In genomic region chr11:64865286-64866172, GRCh38 we compare ENCODE assay signal across 8 cellular contexts. TPM values are rescaled to one million over a fixed set of nuclear protein-coding genes. Genes with fewer than 3 reads are reported as not detected.
A peak's percentile ranks its signal among the peaks of the same experiment; 100 is the strongest.
DNase-seq lines count a peak whose midpoint lies in the region; ATAC-seq and TF ChIP-seq lines count a peak whose summit lies in the region.

No MANE protein-coding gene starts in this region.

- H3K4me2 ChIP-seq in SK-N-SH, result no peak overlapping the region

- peaks cover 5% of the 10 kb centered on the region for H3K9me3 Mint-ChIP-seq in activated CD4-positive, alpha-beta T cell treated with anti-CD3 and anti-CD28 coated beads for 36 hours (ENCODE audit: low read depth)
- no peaks in the 10 kb centered on the region for H3K9me3 Mint-ChIP-seq in central memory CD8-positive, alpha-beta T cell
- H3K9me3 Mint-ChIP-seq in nephron, result no peaks in the 10 kb centered on the region

- H3K9me2 ChIP-seq in SK-N-SH, result no peaks in the 10 kb centered on the region

- no peak for TF ChIP-seq RAD21 in SK-N-SH (IDR thresholded peaks at IDR 0.05; ENCODE audit: low read length)

- H3K4me3 Mint-ChIP-seq in activated CD4-positive, alpha-beta T cell treated with anti-CD3 and anti-CD28 coated beads for 36 hours, result peak overlapping the region; percentile 64
- peak overlapping the region; percentile 72 for H3K4me3 Mint-ChIP-seq in central memory CD8-positive, alpha-beta T cell
- H3K4me3 Mint-ChIP-seq in nephron, result peak overlapping the region in 2 of 3 experiments; percentile 15 to 40

- H3K27me3 ChIP-seq in SK-N-SH (ENCODE audit: insufficient read depth), result no peaks in the 10 kb centered on the region

- peak overlapping the region in 1 of 2 experiments; percentile 12; a peak in 2 of 4 replicates for H3K27ac ChIP-seq in SK-N-SH (ENCODE audit: low read depth in 2 of 2, low read length in 1 of 2)

- WGBS in SK-N-SH (ENCODE audit: low lambda C conversion rate), result 86% methylated on average over 9 of the region's 15 CpGs

- peaks cover 0 to 7% of the 10 kb centered on the region in 2 experiments for H3K36me3 ChIP-seq in SK-N-SH (replicated peaks in 1 of 2; ENCODE audit: control insufficient read depth in 1 of 2, insufficient read depth in 2 of 2, low read length in 1 of 2)

- no peaks in the 10 kb centered on the region for H3K9me3 ChIP-seq in SK-N-SH

- intact Hi-C loops in activated CD4-positive, alpha-beta T cell treated with anti-CD3 and anti-CD28 coated beads for 36 hours (cut with DNase I, micrococcal nuclease), result loop anchor here (1.0 kb wide), 2 partner anchors 13 to 105 kb away; partner anchors contain the start of gene EHD1 (in 2 of the 2)

- DNase-seq in activated CD4-positive, alpha-beta T cell treated with anti-CD3 and anti-CD28 coated beads for 36 hours, result peak; percentile 73
- DNase-seq in activated CD4-positive, alpha-beta T cell treated with anti-CD3 and anti-CD28 coated beads for 1 hour, result no peak
- DNase-seq in NAMALWA (ENCODE audit: low spot score) (peak; percentile 88), SK-N-SH (no peak)
- no peak for DNase-seq in central memory CD8-positive, alpha-beta T cell (ENCODE audit: low spot score in 2 of 2)

- peak overlapping the region; percentile 95 for H3K27ac Mint-ChIP-seq in activated CD4-positive, alpha-beta T cell treated with anti-CD3 and anti-CD28 coated beads for 36 hours
- peak overlapping the region; percentile 94 for H3K27ac Mint-ChIP-seq in central memory CD8-positive, alpha-beta T cell (ENCODE audit: low read depth)
- H3K27ac Mint-ChIP-seq in nephron, result peak overlapping the region; percentile 62 to 98 (median 96)

- peak; percentile 23 for ATAC-seq in activated CD4-positive, alpha-beta T cell treated with anti-CD3 and anti-CD28 coated beads for 36 hours
- ATAC-seq in central memory CD8-positive, alpha-beta T cell (replicated peaks; ENCODE audit: extremely low read depth, poor library complexity, severe bottlenecking), result no peak
- ATAC-seq in HG02763 (IDR thresholded peaks at IDR 0.05; ENCODE audit: unreplicated experiment) (no peak), GM19351 (IDR thresholded peaks at IDR 0.05; ENCODE audit: unreplicated experiment) (no peak)

- no peak overlapping the region; the same call in 1 of the 2 replicates for H3K9ac ChIP-seq in SK-N-SH

- no peak overlapping the region for H2AFZ ChIP-seq in SK-N-SH (ENCODE audit: low read depth)

- H3K36me3 Mint-ChIP-seq in activated CD4-positive, alpha-beta T cell treated with anti-CD3 and anti-CD28 coated beads for 36 hours (ENCODE audit: low read depth), result peaks cover 38% of the 10 kb centered on the region
- H3K36me3 Mint-ChIP-seq in central memory CD8-positive, alpha-beta T cell (ENCODE audit: insufficient read depth), result peaks cover 36% of the 10 kb centered on the region
- peaks cover 16% of the 10 kb centered on the region for H3K36me3 Mint-ChIP-seq in nephron (ENCODE audit: low read depth)

- H3K4me1 ChIP-seq in SK-N-SH (ENCODE audit: control insufficient read depth in 1 of 2, insufficient read depth in 2 of 2, low read depth in 1 of 2, low read length in 1 of 2), result peaks cover 6 to 19% of the 10 kb centered on the region in 2 experiments; a peak in 3 of 4 replicates

- POLR2A ChIA-PET in activated CD4-positive, alpha-beta T cell treated with anti-CD3 and anti-CD28 coated beads for 36 hours (lab: Charles Lee), result interaction anchor here (0.8 to 8.6 kb wide), 8 partner anchors 10 to 561 kb away, joined by 3 to 128 read pairs (median 6); partner anchors contain the start of gene EHD1
- POLR2A ChIA-PET in SK-N-SH (lab: Yijun Ruan, JAX), result interaction anchor here (1.0 to 1.4 kb wide), 2 partner anchors 13 to 27 kb away, joined by 3 to 4 read pairs; partner anchors contain the start of gene EHD1

- peaks cover 95% of the 10 kb centered on the region for H3K4me1 Mint-ChIP-seq in activated CD4-positive, alpha-beta T cell treated with anti-CD3 and anti-CD28 coated beads for 36 hours
- H3K4me1 Mint-ChIP-seq in central memory CD8-positive, alpha-beta T cell, result peaks cover 81% of the 10 kb centered on the region
- peaks cover 75% of the 10 kb centered on the region for H3K4me1 Mint-ChIP-seq in nephron

- no peak overlapping the region for H3K4me3 ChIP-seq in SK-N-SH (ENCODE audit: low read depth in 2 of 2, low read length in 1 of 2)

- no peak for TF ChIP-seq CTCF in nephron (IDR thresholded peaks at IDR 0.05; ENCODE audit: unreplicated experiment in 3 of 3)
- no peak for TF ChIP-seq CTCF in SK-N-SH (IDR thresholded peaks at IDR 0.05)

- peaks cover 87% of the 10 kb centered on the region for H4K20me1 ChIP-seq in SK-N-SH (ENCODE audit: insufficient read depth)

- no peaks in the 10 kb centered on the region for H3K27me3 Mint-ChIP-seq in activated CD4-positive, alpha-beta T cell treated with anti-CD3 and anti-CD28 coated beads for 36 hours
- no peaks in the 10 kb centered on the region for H3K27me3 Mint-ChIP-seq in central memory CD8-positive, alpha-beta T cell
- no peaks in the 10 kb centered on the region for H3K27me3 Mint-ChIP-seq in nephron (ENCODE audit: low read depth)

- CTCF ChIA-PET in activated CD4-positive, alpha-beta T cell treated with anti-CD3 and anti-CD28 coated beads for 36 hours (lab: Charles Lee), result interaction anchor here (0.6 to 8.4 kb wide), 11 partner anchors 8 to 314 kb away, joined by 3 to 139 read pairs (median 10); partner anchors contain the start of genes CDC42BPG and EHD1
- CTCF ChIA-PET in SK-N-SH (lab: Yijun Ruan, JAX), result interaction anchor here (0.7 to 5.3 kb wide), 9 partner anchors 12 to 376 kb away, joined by 3 to 40 read pairs (median 5); partner anchors contain the start of genes BATF2 and EHD1

- H3K79me2 ChIP-seq in SK-N-SH (ENCODE audit: insufficient read depth), result peaks cover 92% of the 10 kb centered on the region

- no peak for TF ChIP-seq EP300 in SK-N-SH (IDR thresholded peaks at IDR 0.05; ENCODE audit: borderline replicate concordance in 1 of 2, low read depth in 1 of 2, low read length in 1 of 2)

- H3F3A ChIP-seq in SK-N-SH (replicated peaks; ENCODE audit: insufficient read depth), result peaks cover 23% of the 10 kb centered on the region

TF ChIP-seq in SK-N-SH, 30 proteins besides CTCF, POLR2A, EP300 and RAD21:
- no peak for TF ChIP-seq MEF2A (IDR thresholded peaks at IDR 0.05; ENCODE audit: borderline replicate concordance, low read depth)
- TF ChIP-seq SIN3A (IDR thresholded peaks at IDR 0.05; ENCODE audit: borderline replicate concordance, low read depth, low read length), result no peak
- no peak for TF ChIP-seq POLR2AphosphoS5 (IDR thresholded peaks at IDR 0.05; ENCODE audit: low read depth, low read length)
- TF ChIP-seq ZBTB33 (IDR thresholded peaks at IDR 0.05; ENCODE audit: borderline replicate concordance, low read depth), result no peak
- TF ChIP-seq NFIC (IDR thresholded peaks at IDR 0.05; ENCODE audit: borderline replicate concordance), result no peak
- TF ChIP-seq RXRA (IDR thresholded peaks at IDR 0.05; ENCODE audit: borderline replicate concordance, low read depth), result no peak
- no peak for TF ChIP-seq CHD2 (IDR thresholded peaks at IDR 0.05; ENCODE audit: low read length, partially characterized antibody)
- TF ChIP-seq RFX5 (IDR thresholded peaks at IDR 0.05; ENCODE audit: low read length), result no peak

RNA-seq across cellular contexts. Expression of gene EHD1, which starts 12.9 kb away (rescaled TPM):
- total RNA-seq in activated CD4-positive, alpha-beta T cell treated with anti-CD3 and anti-CD28 coated beads for 36 hours, result 10 to 100 TPM; 71.0 to 73.6 TPM
- polyA plus RNA-seq in SK-N-SH (2012; rRNA removed), result 57.6 and 93.3 TPM in 2 replicates
- 34.4 and 51.6 TPM in 2 replicates for polyA plus RNA-seq in SK-N-SH (2012; cell fraction: cytosol; rRNA removed)
- 104 and 118 TPM in 2 replicates for polyA plus RNA-seq in SK-N-SH (2012; cell fraction: nucleus; rRNA removed)

RNA-seq across cellular contexts. Expression of gene CDC42BPG, which starts 21.1 kb away (rescaled TPM):
- under 1 TPM; 0.28 to 0.39 TPM for total RNA-seq in activated CD4-positive, alpha-beta T cell treated with anti-CD3 and anti-CD28 coated beads for 36 hours
- 0.33 and 0.42 TPM in 2 replicates for polyA plus RNA-seq in SK-N-SH (2012; rRNA removed)
- 0.15 and 0.25 TPM in 2 replicates for polyA plus RNA-seq in SK-N-SH (2012; cell fraction: cytosol; rRNA removed)
- polyA plus RNA-seq in SK-N-SH (2012; cell fraction: nucleus; rRNA removed), result 1.00 and 1.3 TPM in 2 replicates

RNA-seq across cellular contexts. Expression of gene ATG2A, which starts 51.5 kb away (rescaled TPM):
- 10 to 100 TPM; 15.8 to 16.7 TPM for total RNA-seq in activated CD4-positive, alpha-beta T cell treated with anti-CD3 and anti-CD28 coated beads for 36 hours
- 6.2 and 7.1 TPM in 2 replicates for polyA plus RNA-seq in SK-N-SH (2012; rRNA removed)
- 1.7 and 3.1 TPM in 2 replicates for polyA plus RNA-seq in SK-N-SH (2012; cell fraction: cytosol; rRNA removed)
- 21.7 and 27.5 TPM in 2 replicates for polyA plus RNA-seq in SK-N-SH (2012; cell fraction: nucleus; rRNA removed)

RNA-seq across cellular contexts. Expression of gene MEN1, which starts 55.2 kb away (rescaled TPM):
- 10 to 100 TPM; 34.8 to 38.5 TPM for total RNA-seq in activated CD4-positive, alpha-beta T cell treated with anti-CD3 and anti-CD28 coated beads for 36 hours
- polyA plus RNA-seq in SK-N-SH (2012; rRNA removed), result 40.7 and 52.9 TPM in 2 replicates
- polyA plus RNA-seq in SK-N-SH (2012; cell fraction: cytosol; rRNA removed), result 17.3 and 26.9 TPM in 2 replicates
- 101 and 105 TPM in 2 replicates for polyA plus RNA-seq in SK-N-SH (2012; cell fraction: nucleus; rRNA removed)

RNA-seq across cellular contexts. Expression of gene PPP2R5B, which starts 59.0 kb away (rescaled TPM):
- 10 to 100 TPM; 13.2 to 13.5 TPM for total RNA-seq in activated CD4-positive, alpha-beta T cell treated with anti-CD3 and anti-CD28 coated beads for 36 hours
- 15.1 and 16.7 TPM in 2 replicates for polyA plus RNA-seq in SK-N-SH (2012; rRNA removed)
- 8.2 and 11.7 TPM in 2 replicates for polyA plus RNA-seq in SK-N-SH (2012; cell fraction: cytosol; rRNA removed)
- 40.9 and 48.9 TPM in 2 replicates for polyA plus RNA-seq in SK-N-SH (2012; cell fraction: nucleus; rRNA removed)

Comparison
In these comparisons a context has a peak if more than half of its experiments do, and no peak if none do; other contexts are left out.
1. DNase-seq: peak in activated CD4-positive, alpha-beta T cell treated with anti-CD3 and anti-CD28 coated beads for 36 hours (single experiment) and NAMALWA (single experiment); none in activated CD4-positive, alpha-beta T cell treated with anti-CD3 and anti-CD28 coated beads for 1 hour (single experiment), central memory CD8-positive, alpha-beta T cell (0 of 2) and SK-N-SH (single experiment).
2. Peak in every context shown above with its lines, with median percentiles within 50 percentile points of each other: H3K27ac Mint-ChIP-seq and H3K4me3 Mint-ChIP-seq.